ENCODE assay signal across 25 cellular contexts in genomic region chr15:57143511-57144078, GRCh38.
"Had no signal": no experiment of that assay in that cellular context is flagged by ENCODE, and none has a peak within 500 bp of the region (broad histone marks: within the 10 kb centered on the region; RNA-seq: fewer than 3 reads in every experiment).

No MANE protein-coding gene starts in this region.

- H3K27me3 Mint-ChIP-seq: activated naive CD8-positive, alpha-beta T cell treated with anti-CD3 and anti-CD28 coated beads, Interleukin-2, amount 10 ng/mL, durations not matched to agents 7 days and 5 days; naive B cell; stimulated activated naive B cell treated with anti-CD40 and anti-IgM and Interleukin-4, amounts not matched to agents 10 μg/mL and 1 μg/mL and 100 μg/mL, for 72 hours had no signal

- H3K27ac Mint-ChIP-seq: activated naive CD4-positive, alpha-beta T cell treated with anti-CD3 and anti-CD28 coated beads for 36 hours; activated naive CD8-positive, alpha-beta T cell treated with anti-CD3 and anti-CD28 coated beads, Interleukin-2, amount 10 ng/mL, durations not matched to agents 7 days and 5 days; activated T-cell treated with anti-CD3 and anti-CD28 coated beads, Interleukin-2, amount 50 U/mL, for 72 hours; endodermal cell; stimulated activated naive B cell treated with anti-CD40 and anti-IgM and Interleukin-4, amounts not matched to agents 10 μg/mL and 1 μg/mL and 100 μg/mL, for 72 hours; T-helper 2 cell treated with Interferon-gamma antibody and Interleukin-4, amounts not matched to agents 5 μg/mL and 100 μg/mL, for 36 hours had no signal

- H3K4me3 Mint-ChIP-seq: activated naive CD4-positive, alpha-beta T cell treated with anti-CD3 and anti-CD28 coated beads for 36 hours; activated naive CD8-positive, alpha-beta T cell treated with anti-CD3 and anti-CD28 coated beads, Interleukin-2, amount 10 ng/mL, durations not matched to agents 7 days and 5 days; activated T-cell treated with anti-CD3 and anti-CD28 coated beads, Interleukin-2, amount 50 U/mL, for 72 hours; endodermal cell; naive B cell; stimulated activated naive B cell treated with anti-CD40 and anti-IgM and Interleukin-4, amounts not matched to agents 10 μg/mL and 1 μg/mL and 100 μg/mL, for 72 hours; T-helper 2 cell treated with Interferon-gamma antibody and Interleukin-4, amounts not matched to agents 5 μg/mL and 100 μg/mL, for 36 hours had no signal

- H3K36me3 Mint-ChIP-seq: naive B cell; stimulated activated naive B cell treated with anti-CD40 and anti-IgM and Interleukin-4, amounts not matched to agents 10 μg/mL and 1 μg/mL and 100 μg/mL, for 72 hours had no signal

- ATAC-seq: activated T-cell treated with anti-CD3 and anti-CD28 coated beads, Interleukin-2, amount 50 U/mL, for 72 hours; left colon; stimulated activated naive B cell treated with anti-CD40 and anti-IgM and Interleukin-4, amounts not matched to agents 10 μg/mL and 1 μg/mL and 100 μg/mL, for 72 hours had no signal

- H3K4me2 ChIP-seq: smooth muscle cell had no signal

- DNase-seq: activated CD4-positive, alpha-beta T cell treated with anti-CD3 and anti-CD28 coated beads for 4 hours; activated CD4-positive, alpha-beta T cell treated with anti-CD3 and anti-CD28 coated beads, Interleukin-2, amount 50 U/mL, for 48 hours; activated CD4-positive, CD25-positive, alpha-beta regulatory T cell; activated CD8-positive, alpha-beta memory T cell treated with anti-CD3 and anti-CD28 coated beads, Interleukin-2, amount 50 U/mL, for 48 hours; activated effector memory CD4-positive, alpha-beta T cell treated with Interleukin-2 at 50 U/mL for 16 hours; activated naive CD4-positive, alpha-beta T cell treated with anti-CD3 and anti-CD28 coated beads for 36 hours; activated naive CD8-positive, alpha-beta T cell treated with anti-CD3 and anti-CD28 coated beads, Interleukin-2, amount 10 ng/mL, durations not matched to agents 7 days and 5 days; activated T-cell treated with anti-CD3 and anti-CD28 coated beads, Interleukin-2, amount 50 U/mL, for 72 hours; amniotic stem cell; cerebellar nuclear complex; cortex of kidney; endodermal cell; left colon; mesendoderm; naive B cell; occipital lobe; retina; sigmoid colon; stimulated activated CD4-positive, alpha-beta T cell treated with anti-CD3 and anti-CD28 coated beads, Interleukin-15, amount 100 ng/mL, for 24 hours; stimulated activated naive B cell treated with anti-CD40 and anti-IgM and Interleukin-4, amounts not matched to agents 10 μg/mL and 1 μg/mL and 100 μg/mL, for 72 hours; testis; trophoblast cell; uterus had no signal

- H3K9me3 ChIP-seq: sigmoid colon, testis, uterus had no signal

- H3K9me3 Mint-ChIP-seq: activated naive CD4-positive, alpha-beta T cell treated with anti-CD3 and anti-CD28 coated beads for 36 hours; activated naive CD8-positive, alpha-beta T cell treated with anti-CD3 and anti-CD28 coated beads, Interleukin-2, amount 10 ng/mL, durations not matched to agents 7 days and 5 days; activated T-cell treated with anti-CD3 and anti-CD28 coated beads, Interleukin-2, amount 50 U/mL, for 72 hours; endodermal cell; naive B cell; stimulated activated naive B cell treated with anti-CD40 and anti-IgM and Interleukin-4, amounts not matched to agents 10 μg/mL and 1 μg/mL and 100 μg/mL, for 72 hours; T-helper 2 cell treated with Interferon-gamma antibody and Interleukin-4, amounts not matched to agents 5 μg/mL and 100 μg/mL, for 36 hours had no signal

- H3K36me3 ChIP-seq: sigmoid colon, uterus had no signal

- H3K27ac ChIP-seq: sigmoid colon, testis, uterus had no signal

- H3K27me3 ChIP-seq: sigmoid colon, testis, uterus had no signal

- H3K4me1 ChIP-seq: uterus had no signal

- H3K4me3 ChIP-seq: sigmoid colon, smooth muscle cell, testis, uterus had no signal
